In the genomic region with DNA sequence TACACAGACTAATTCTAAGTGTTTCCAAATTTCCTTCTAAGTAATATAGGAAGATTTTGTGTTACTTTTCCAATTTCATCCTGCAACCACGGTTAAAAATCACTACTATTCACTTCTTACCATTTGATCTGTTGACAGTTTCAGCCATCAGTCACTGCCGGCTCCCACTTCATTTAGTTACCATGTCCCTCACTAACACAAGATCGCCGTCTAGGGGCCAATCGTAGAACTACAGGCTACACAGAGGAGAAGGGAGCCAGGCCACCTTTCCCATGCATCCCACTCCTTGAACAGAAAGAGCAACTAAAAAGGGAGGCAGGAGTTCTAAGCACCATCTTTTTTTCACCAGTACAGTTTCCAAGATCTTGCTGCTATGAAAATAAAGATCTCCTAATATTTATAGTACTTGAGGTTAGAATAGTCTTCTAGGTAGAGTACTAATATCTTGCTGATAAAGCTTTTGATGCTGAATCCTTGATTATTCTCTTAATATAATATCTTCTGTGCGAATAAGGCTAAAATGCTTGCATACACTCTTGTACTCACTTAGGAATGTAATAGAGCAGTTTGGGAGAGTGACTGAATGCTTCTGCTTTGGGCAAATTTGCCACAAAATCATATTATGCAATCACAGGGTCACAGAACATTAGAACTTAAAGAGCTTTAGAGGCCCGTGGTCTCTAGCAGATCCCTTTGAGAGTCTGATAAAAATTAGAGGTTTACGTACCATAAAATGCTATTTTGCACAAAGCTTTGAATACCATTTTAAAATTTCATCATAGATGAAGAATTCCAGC, we compare ENCODE assay signal across 8 cellular contexts. TPM values are rescaled to one million over a fixed set of nuclear protein-coding genes. Genes with fewer than 3 reads are reported as not detected.
DNase-seq lines count a peak whose midpoint lies in the region; ATAC-seq and TF ChIP-seq lines count a peak whose summit lies in the region.

No MANE protein-coding gene starts in this region.

- H3K36me3 Mint-ChIP-seq in activated naive CD8-positive, alpha-beta T cell treated with anti-CD3 and anti-CD28 coated beads, Interleukin-2, amount 10 ng/mL, durations not matched to agents 7 days and 5 days = no peaks in the 10 kb centered on the region

- H3K27me3 Mint-ChIP-seq in activated naive CD8-positive, alpha-beta T cell treated with anti-CD3 and anti-CD28 coated beads, Interleukin-2, amount 10 ng/mL, durations not matched to agents 7 days and 5 days = peaks cover 16% of the 10 kb centered on the region

- H3K27ac ChIP-seq in gastrocnemius medialis = peak overlapping the region in 1 of 4 donors; percentile 25

- H3K36me3 ChIP-seq in gastrocnemius medialis = no peaks in the 10 kb centered on the region

- H3K4me1 ChIP-seq in gastrocnemius medialis = peaks cover 0 to 4% of the 10 kb centered on the region in 2 donors

- no peaks in the 10 kb centered on the region for H3K9me3 ChIP-seq in gastrocnemius medialis

- no peaks in the 10 kb centered on the region for H3K27me3 ChIP-seq in gastrocnemius medialis

- TF ChIP-seq CTCF in AG09319 (IDR thresholded peaks at IDR 0.05; ENCODE audit: low read depth, low read length) = peak; percentile 98
- peak; percentile 55 to 76 (median 62) for TF ChIP-seq CTCF in gastrocnemius medialis (IDR thresholded peaks at IDR 0.05 in 4 of 5, conservative IDR thresholded peaks at IDR 0.05 in 1 of 5)

- intact Hi-C loops in left cardiac atrium (cut with DNase I) (loop anchor here in 1 of 2 donors (1.0 kb wide), 1 partner anchor 133 kb away; no protein-coding TSS in a partner anchor), gastrocnemius medialis (cut with DNase I; ENCODE audit: low total_unique reads) (loop anchor here (10.0 kb wide), 1 partner anchor 131 kb away; no protein-coding TSS in a partner anchor)

- POLR2A ChIA-PET in activated naive CD8-positive, alpha-beta T cell treated with anti-CD3 and anti-CD28 coated beads, Interleukin-2, amount 10 ng/mL, durations not matched to agents 7 days and 5 days (lab: Charles Lee) = no interaction called here

- ATAC-seq in activated naive CD8-positive, alpha-beta T cell treated with anti-CD3 and anti-CD28 coated beads, Interleukin-2, amount 10 ng/mL, durations not matched to agents 7 days and 5 days (ENCODE audit: low read depth) = no peak
- ATAC-seq in left cardiac atrium (peak; percentile 64 to 83), gastrocnemius medialis (peak; percentile 64 to 73), HG02981 (IDR thresholded peaks at IDR 0.05; ENCODE audit: unreplicated experiment) (no peak)

- no peak for TF ChIP-seq POLR2A in gastrocnemius medialis (IDR thresholded peaks at IDR 0.05)

- H3K4me1 Mint-ChIP-seq in activated naive CD8-positive, alpha-beta T cell treated with anti-CD3 and anti-CD28 coated beads, Interleukin-2, amount 10 ng/mL, durations not matched to agents 7 days and 5 days = peaks cover 7% of the 10 kb centered on the region

- DNase-seq in AG09319 (ENCODE audit: extremely low read depth, low read depth) (no peak), GM19240 (ENCODE audit: insufficient read length, low spot score) (peak; percentile 27), NAMALWA (ENCODE audit: low spot score) (peak; percentile 79), SKM-1 treated with dmso at 0.1 percent for 144 hours (lab: John Stamatoyannopoulos, UW; ENCODE audit: unreplicated experiment) (peak; percentile 68), left cardiac atrium (peak; percentile 85), gastrocnemius medialis (peak; percentile 43 to 54)
- peak; percentile 71 for DNase-seq in activated naive CD8-positive, alpha-beta T cell treated with anti-CD3 and anti-CD28 coated beads, Interleukin-2, amount 10 ng/mL, durations not matched to agents 7 days and 5 days

- peaks cover 6% of the 10 kb centered on the region for H3K9me3 Mint-ChIP-seq in activated naive CD8-positive, alpha-beta T cell treated with anti-CD3 and anti-CD28 coated beads, Interleukin-2, amount 10 ng/mL, durations not matched to agents 7 days and 5 days

- no peak overlapping the region for H3K4me3 ChIP-seq in gastrocnemius medialis

- H3K4me3 Mint-ChIP-seq in activated naive CD8-positive, alpha-beta T cell treated with anti-CD3 and anti-CD28 coated beads, Interleukin-2, amount 10 ng/mL, durations not matched to agents 7 days and 5 days = no peak overlapping the region

- H3K27ac Mint-ChIP-seq in activated naive CD8-positive, alpha-beta T cell treated with anti-CD3 and anti-CD28 coated beads, Interleukin-2, amount 10 ng/mL, durations not matched to agents 7 days and 5 days = no peak overlapping the region

- in situ Hi-C loops in gastrocnemius medialis (cut with MboI; ENCODE audit: low sequenced_read_pairs in 4 of 4) = no loop called here

RNA-seq across cellular contexts. Expression of a gene that starts 39.5 kb away (rescaled TPM):
- total RNA-seq in activated naive CD8-positive, alpha-beta T cell treated with anti-CD3 and anti-CD28 coated beads, Interleukin-2, amount 10 ng/mL, durations not matched to agents 7 days and 5 days = 1 to 10 TPM; 8.6 to 9.7 TPM
- total RNA-seq in left cardiac atrium = 100 to 1,000 TPM in 1 of 2 donors, 10 to 100 TPM in 1; 46.1 to 115 TPM
- 10 to 100 TPM in 2 of 4 donors, 1 to 10 TPM in 2; 2.5 to 29.1 (median 9.7) TPM for total RNA-seq in gastrocnemius medialis

Comparison
In these comparisons a context has a peak if more than half of its experiments do, and no peak if none do; other contexts are left out.
1. ATAC-seq: peak in left cardiac atrium (2 of 2) and gastrocnemius medialis (2 of 2); none in activated naive CD8-positive, alpha-beta T cell treated with anti-CD3 and anti-CD28 coated beads, Interleukin-2, amount 10 ng/mL, durations not matched to agents 7 days and 5 days (single experiment) and HG02981 (single experiment).